1 cellular context compared by ENCODE assay signal in genomic region chr16:55846598-55847346, GRCh38.
A peak's percentile ranks its signal among the peaks of the same experiment; 100 is the strongest.
TF ChIP-seq lines count a peak whose summit lies in the region.

No MANE protein-coding gene starts in this region.

TF ChIP-seq in HEK293, 187 proteins besides CTCF, POLR2A, EP300 and RAD21 (continued from another document):
- TF ChIP-seq ZNF473 (tag by site-specific recombination; IDR thresholded peaks at IDR 0.05) (no peak), ZNF138 (tag by site-specific recombination; IDR thresholded peaks at IDR 0.05; ENCODE audit: borderline replicate concordance) (no peak), REPIN1 (tag by site-specific recombination; IDR thresholded peaks at IDR 0.05; ENCODE audit: low read depth) (no peak), ZNF624 (tag by site-specific recombination; IDR thresholded peaks at IDR 0.05) (no peak), ZNF148 (tag by site-specific recombination; IDR thresholded peaks at IDR 0.05; ENCODE audit: borderline replicate concordance) (no peak), ZSCAN23 (tag by site-specific recombination; IDR thresholded peaks at IDR 0.05) (no peak), ZNF132 (tag by site-specific recombination; IDR thresholded peaks at IDR 0.05; ENCODE audit: borderline replicate concordance) (no peak), RBAK (tag by site-specific recombination; IDR thresholded peaks at IDR 0.05) (no peak), ZNF366 (tag by site-specific recombination; conservative IDR thresholded peaks at IDR 0.05) (peak; percentile 73), ZNF544 (tag by site-specific recombination; IDR thresholded peaks at IDR 0.05) (0 out of 2 replicates have a peak, but pooled peaks have one; percentile 34), HIC1 (tag by site-specific recombination; IDR thresholded peaks at IDR 0.05) (no peak), ZNF677 (tag by site-specific recombination; IDR thresholded peaks at IDR 0.05) (no peak), ZNF292 (tag by site-specific recombination; IDR thresholded peaks at IDR 0.05; ENCODE audit: borderline replicate concordance, low read depth) (no peak), ZNF530 (tag by site-specific recombination; IDR thresholded peaks at IDR 0.05; ENCODE audit: low read depth) (no peak), PRDM1 (tag by site-specific recombination; IDR thresholded peaks at IDR 0.05) (peak; percentile 85), ZNF654 (tag by site-specific recombination; IDR thresholded peaks at IDR 0.05; ENCODE audit: low read depth) (no peak)
- TF ChIP-seq, protein P1, sequence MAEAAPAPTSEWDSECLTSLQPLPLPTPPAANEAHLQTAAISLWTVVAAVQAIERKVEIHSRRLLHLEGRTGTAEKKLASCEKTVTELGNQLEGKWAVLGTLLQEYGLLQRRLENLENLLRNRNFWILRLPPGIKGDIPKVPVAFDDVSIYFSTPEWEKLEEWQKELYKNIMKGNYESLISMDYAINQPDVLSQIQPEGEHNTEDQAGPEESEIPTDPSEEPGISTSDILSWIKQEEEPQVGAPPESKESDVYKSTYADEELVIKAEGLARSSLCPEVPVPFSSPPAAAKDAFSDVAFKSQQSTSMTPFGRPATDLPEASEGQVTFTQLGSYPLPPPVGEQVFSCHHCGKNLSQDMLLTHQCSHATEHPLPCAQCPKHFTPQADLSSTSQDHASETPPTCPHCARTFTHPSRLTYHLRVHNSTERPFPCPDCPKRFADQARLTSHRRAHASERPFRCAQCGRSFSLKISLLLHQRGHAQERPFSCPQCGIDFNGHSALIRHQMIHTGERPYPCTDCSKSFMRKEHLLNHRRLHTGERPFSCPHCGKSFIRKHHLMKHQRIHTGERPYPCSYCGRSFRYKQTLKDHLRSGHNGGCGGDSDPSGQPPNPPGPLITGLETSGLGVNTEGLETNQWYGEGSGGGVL (tag by site-specific recombination; IDR thresholded peaks at IDR 0.05), result peak; percentile 44
- TF ChIP-seq, protein P2, sequence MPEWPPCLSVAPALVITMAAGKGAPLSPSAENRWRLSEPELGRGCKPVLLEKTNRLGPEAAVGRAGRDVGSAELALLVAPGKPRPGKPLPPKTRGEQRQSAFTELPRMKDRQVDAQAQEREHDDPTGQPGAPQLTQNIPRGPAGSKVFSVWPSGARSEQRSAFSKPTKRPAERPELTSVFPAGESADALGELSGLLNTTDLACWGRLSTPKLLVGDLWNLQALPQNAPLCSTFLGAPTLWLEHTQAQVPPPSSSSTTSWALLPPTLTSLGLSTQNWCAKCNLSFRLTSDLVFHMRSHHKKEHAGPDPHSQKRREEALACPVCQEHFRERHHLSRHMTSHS (tag by site-specific recombination; IDR thresholded peaks at IDR 0.05), result no peak
- TF ChIP-seq, protein P3, sequence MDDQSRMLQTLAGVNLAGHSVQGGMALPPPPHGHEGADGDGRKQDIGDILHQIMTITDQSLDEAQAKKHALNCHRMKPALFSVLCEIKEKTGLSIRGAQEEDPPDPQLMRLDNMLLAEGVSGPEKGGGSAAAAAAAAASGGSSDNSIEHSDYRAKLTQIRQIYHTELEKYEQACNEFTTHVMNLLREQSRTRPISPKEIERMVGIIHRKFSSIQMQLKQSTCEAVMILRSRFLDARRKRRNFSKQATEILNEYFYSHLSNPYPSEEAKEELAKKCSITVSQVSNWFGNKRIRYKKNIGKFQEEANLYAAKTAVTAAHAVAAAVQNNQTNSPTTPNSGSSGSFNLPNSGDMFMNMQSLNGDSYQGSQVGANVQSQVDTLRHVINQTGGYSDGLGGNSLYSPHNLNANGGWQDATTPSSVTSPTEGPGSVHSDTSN (CRISPR knock-in tag; IDR thresholded peaks at IDR 0.05), result no peak
- TF ChIP-seq, protein P4, sequence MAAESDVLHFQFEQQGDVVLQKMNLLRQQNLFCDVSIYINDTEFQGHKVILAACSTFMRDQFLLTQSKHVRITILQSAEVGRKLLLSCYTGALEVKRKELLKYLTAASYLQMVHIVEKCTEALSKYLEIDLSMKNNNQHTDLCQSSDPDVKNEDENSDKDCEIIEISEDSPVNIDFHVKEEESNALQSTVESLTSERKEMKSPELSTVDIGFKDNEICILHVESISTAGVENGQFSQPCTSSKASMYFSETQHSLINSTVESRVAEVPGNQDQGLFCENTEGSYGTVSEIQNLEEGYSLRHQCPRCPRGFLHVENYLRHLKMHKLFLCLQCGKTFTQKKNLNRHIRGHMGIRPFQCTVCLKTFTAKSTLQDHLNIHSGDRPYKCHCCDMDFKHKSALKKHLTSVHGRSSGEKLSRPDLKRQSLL (tag by site-specific recombination; IDR thresholded peaks at IDR 0.05), result no peak
- TF ChIP-seq, protein P5, sequence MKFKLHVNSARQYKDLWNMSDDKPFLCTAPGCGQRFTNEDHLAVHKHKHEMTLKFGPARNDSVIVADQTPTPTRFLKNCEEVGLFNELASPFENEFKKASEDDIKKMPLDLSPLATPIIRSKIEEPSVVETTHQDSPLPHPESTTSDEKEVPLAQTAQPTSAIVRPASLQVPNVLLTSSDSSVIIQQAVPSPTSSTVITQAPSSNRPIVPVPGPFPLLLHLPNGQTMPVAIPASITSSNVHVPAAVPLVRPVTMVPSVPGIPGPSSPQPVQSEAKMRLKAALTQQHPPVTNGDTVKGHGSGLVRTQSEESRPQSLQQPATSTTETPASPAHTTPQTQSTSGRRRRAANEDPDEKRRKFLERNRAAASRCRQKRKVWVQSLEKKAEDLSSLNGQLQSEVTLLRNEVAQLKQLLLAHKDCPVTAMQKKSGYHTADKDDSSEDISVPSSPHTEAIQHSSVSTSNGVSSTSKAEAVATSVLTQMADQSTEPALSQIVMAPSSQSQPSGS (tag by site-specific recombination; IDR thresholded peaks at IDR 0.05; ENCODE audit: low read depth), result no peak
